Comparison of ENCODE assay signal across 8 cellular contexts in genomic region chr5:15500326-15500958, GRCh38. TPM values are rescaled to one million over a fixed set of nuclear protein-coding genes. Genes with fewer than 3 reads are reported as not detected.
DNase-seq lines count a peak whose midpoint lies in the region; ATAC-seq and FAIRE-seq lines count a peak whose summit lies in the region.

No MANE protein-coding gene starts in this region.

- in situ Hi-C loops in KBM-7 (cut with MboI; ENCODE audit: low pct_unique_long_range_greater_than_20kb, low sequenced_read_pairs), result no loop called here

- FAIRE-seq in RCC 7860 (lab: Jason Lieb, UNC) (no peak), frontal cortex (lab: Jason Lieb, UNC) (no peak)

- WGBS in neuronal stem cell (ENCODE audit: extremely low coverage in 2 of 2, insufficient read length in 2 of 2, insufficient replicate concordance in 1 of 2), 2 donors, result no CpG with 5 or more reads among the region's 61 CpGs

- no peak overlapping the region for H4K8ac ChIP-seq in neuronal stem cell (ENCODE audit: low read depth, low read length)

- H3K4me1 ChIP-seq in neuronal stem cell (ENCODE audit: control insufficient read depth in 2 of 2, insufficient read depth in 1 of 2, low read depth in 1 of 2, low read length in 2 of 2), result peaks cover 5 to 9% of the 10 kb centered on the region in 2 donors

- peak overlapping the region; percentile 52 for H3K23ac ChIP-seq in neuronal stem cell (ENCODE audit: low read depth, low read length, poor library complexity)

- H3K4ac ChIP-seq in neuronal stem cell (ENCODE audit: low read length), result no peak overlapping the region

- peaks cover 4% of the 10 kb centered on the region for H3K79me1 ChIP-seq in neuronal stem cell (ENCODE audit: low read depth, low read length)

- H3K4me2 ChIP-seq in neuronal stem cell (ENCODE audit: insufficient read depth, low read length, poor library complexity, severe bottlenecking), result peak overlapping the region; percentile 87

- H2BK12ac ChIP-seq in neuronal stem cell (ENCODE audit: low read length), result no peak overlapping the region

- H3K27ac ChIP-seq in neuronal stem cell (replicated peaks; ENCODE audit: low read length), result peak overlapping the region; percentile 52

- peak overlapping the region; percentile 99 for H3K18ac ChIP-seq in neuronal stem cell (ENCODE audit: low read length)

- H2AFZ ChIP-seq in neuronal stem cell (ENCODE audit: low read length), result peak overlapping the region; percentile 98

- H2BK120ac ChIP-seq in neuronal stem cell (ENCODE audit: low read depth, low read length), result no peak overlapping the region

- peaks cover 0 to 37% (median 0%) of the 10 kb centered on the region in 3 experiments for H3K27me3 ChIP-seq in neuronal stem cell (ENCODE audit: control insufficient read depth in 3 of 3, insufficient read depth in 3 of 3, low read depth in 1 of 3, low read length in 3 of 3)

- H4K91ac ChIP-seq in neuronal stem cell (ENCODE audit: low read depth, low read length, poor library complexity), result no peak overlapping the region

- peak overlapping the region; percentile 91 for H2AK5ac ChIP-seq in neuronal stem cell (ENCODE audit: low read depth, low read length)

- H3K9ac ChIP-seq in neuronal stem cell (ENCODE audit: low read depth, low read length, poor library complexity), result peak overlapping the region; percentile 97

- DNase-seq in GM03348 (ENCODE audit: low spot score) (peak; percentile 78), RCC 7860 (ENCODE audit: low spot score) (peak; percentile 31), frontal cortex (ENCODE audit: low spot score in 2 of 2) (peak; percentile 22 to 36), neuronal stem cell (ENCODE audit: low spot score) (peak; percentile 48), KBM-7 (no peak)
- DNase-seq in activated CD4-positive, CD25-positive, alpha-beta regulatory T cell (lab: John Stamatoyannopoulos, UW), result no peak

- H2BK5ac ChIP-seq in neuronal stem cell (ENCODE audit: low read length), result peak overlapping the region; percentile 95

- peak overlapping the region; percentile 89 to 100 for H3K4me3 ChIP-seq in neuronal stem cell (ENCODE audit: low read length in 2 of 2)

- H3K14ac ChIP-seq in neuronal stem cell (ENCODE audit: low read length), result peak overlapping the region; percentile 98

- peaks cover 0 to 8% of the 10 kb centered on the region in 2 donors for H3K36me3 ChIP-seq in neuronal stem cell (replicated peaks in 1 of 2; ENCODE audit: control insufficient read depth in 2 of 2, insufficient read depth in 2 of 2, low read length in 2 of 2)

- H3K9me3 ChIP-seq in neuronal stem cell (replicated peaks in 1 of 2; ENCODE audit: control insufficient read depth in 2 of 2, insufficient read depth in 1 of 2, low read depth in 1 of 2, low read length in 2 of 2), result no peaks in the 10 kb centered on the region

- no peak for ATAC-seq in HG02973 (IDR thresholded peaks at IDR 0.05; ENCODE audit: unreplicated experiment)
- no peak for ATAC-seq in HG02938 (IDR thresholded peaks at IDR 0.05; ENCODE audit: unreplicated experiment)

- no peak overlapping the region for H2BK15ac ChIP-seq in neuronal stem cell (ENCODE audit: low read length)

RNA-seq across cellular contexts. Expression of gene FBXL7, which starts 0.5 kb away (rescaled TPM):
- total RNA-seq in frontal cortex, result 1.2 TPM
- polyA plus RNA-seq in neuronal stem cell (2013, experiment 1 of 2), result 25.4 TPM
- 25.6 TPM for polyA plus RNA-seq in neuronal stem cell (2013, experiment 2 of 2)

Comparison
In these comparisons a context has a peak if more than half of its experiments do, and no peak if none do; other contexts are left out.
1. DNase-seq: peak in GM03348 (single experiment), RCC 7860 (single experiment), frontal cortex (2 of 2) and neuronal stem cell (single experiment); none in KBM-7 (single experiment) and activated CD4-positive, CD25-positive, alpha-beta regulatory T cell (0 of 4).